In the genomic region with DNA sequence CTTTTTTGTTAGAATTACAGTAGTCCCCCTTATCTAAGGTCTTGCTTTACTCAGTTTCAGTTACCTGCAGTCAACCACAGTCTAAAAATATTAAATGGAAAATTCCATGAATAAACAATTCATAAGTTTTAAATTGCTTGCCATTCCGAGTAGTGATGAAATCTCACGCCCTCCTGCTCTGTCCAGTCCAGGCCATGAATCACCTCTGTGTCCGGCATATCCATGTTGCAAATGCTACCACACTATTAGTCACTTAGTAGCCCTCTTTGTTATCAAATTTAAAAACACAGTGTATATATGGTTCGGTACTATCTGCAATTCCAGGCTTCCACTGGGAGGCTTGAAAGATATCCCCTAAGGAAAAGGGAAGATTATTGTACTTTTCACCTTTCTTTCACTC, we compare ENCODE assay signal across 17 cellular contexts.
A peak's percentile ranks its signal among the peaks of the same experiment; 100 is the strongest.
DNase-seq lines count a peak whose midpoint lies in the region; ATAC-seq, FAIRE-seq and TF ChIP-seq lines count a peak whose summit lies in the region.
"Had no signal": no experiment of that assay in that cellular context is flagged by ENCODE, and none has a peak within 500 bp of the region (broad histone marks: within the 10 kb centered on the region; RNA-seq: fewer than 3 reads in every experiment).

No MANE protein-coding gene starts in this region.

- H3K27me3 ChIP-seq in adrenal gland: no peaks in the 10 kb centered on the region
- no peaks in the 10 kb centered on the region for H3K27me3 ChIP-seq in small intestine (ENCODE audit: control insufficient read depth in 2 of 2, insufficient read depth in 2 of 2, low read length in 2 of 2)
- H3K27me3 ChIP-seq: body of pancreas had no signal

- no peak for TF ChIP-seq CTCF in adrenal gland (IDR thresholded peaks at IDR 0.05)

- 47 to 71% (median 52%) methylated on average over 4 of the region's 4 CpGs for WGBS in adrenal gland, 4 donors
- WGBS in small intestine, 3 donors: 87 to 92% (median 90%) methylated on average over 4 of the region's 4 CpGs

- intact Hi-C loops in adrenal gland (cut with DNase I): no loop called here

- no peak for FAIRE-seq in small intestine (lab: Jason Lieb, UNC)

- H3K4me1 ChIP-seq in adrenal gland (replicated peaks in 1 of 2) (no peaks in the 10 kb centered on the region), small intestine (ENCODE audit: control insufficient read depth in 2 of 2, insufficient read depth in 1 of 2, low read depth in 1 of 2, low read length in 1 of 2) (no peaks in the 10 kb centered on the region)
- H3K4me1 ChIP-seq: body of pancreas had no signal

- H3K27ac ChIP-seq in adrenal gland (no peak overlapping the region), small intestine (ENCODE audit: low read depth in 1 of 2, low read length in 1 of 2) (no peak overlapping the region)
- H3K27ac ChIP-seq: body of pancreas had no signal

- peak; percentile 32 for DNase-seq in AG08395 (ENCODE audit: low spot score)
- peak; percentile 12 for DNase-seq in HS-27A (ENCODE audit: low read depth)
- DNase-seq in adrenal gland: peak in 5 of 7 donors; percentile 18 to 63 (median 47)
- peak; percentile 55 for DNase-seq in glomerular visceral epithelial cell (ENCODE audit: extremely low spot score)
- no peak for DNase-seq in activated CD4-positive, alpha-beta T cell treated with anti-CD3 and anti-CD28 coated beads, Interleukin-2, amount 50 U/mL, for 4 hours
- DNase-seq in MV-4-11 (lab: John Stamatoyannopoulos, UW): no peak
- no peak for DNase-seq in small intestine
- DNase-seq: activated CD4-positive, CD25-positive, alpha-beta regulatory T cell treated with anti-CD3 and anti-CD28 coated beads, Interleukin-2, amount 50 U/mL, for 72 hours; activated T-cell treated with anti-CD3 and anti-CD28 coated beads, Interleukin-2, amount 50 U/mL, for 72 hours; body of pancreas; mucosa of descending colon; NCI-H1436; NCI-H774; retina; stimulated activated CD4-positive, alpha-beta T cell treated with anti-CD3 and anti-CD28 coated beads, Interleukin-4, amount 100 ng/mL, for 1 hour had no signal

- H3K36me3 ChIP-seq in adrenal gland (replicated peaks in 1 of 2) (no peaks in the 10 kb centered on the region), small intestine (ENCODE audit: control insufficient read depth in 2 of 2, insufficient read depth in 2 of 2, low read length in 2 of 2) (no peaks in the 10 kb centered on the region)

- H3K9me3 ChIP-seq in adrenal gland (replicated peaks in 1 of 3) (no peaks in the 10 kb centered on the region), small intestine (ENCODE audit: control insufficient read depth, low read depth) (no peaks in the 10 kb centered on the region)
- H3K9me3 ChIP-seq: body of pancreas, mucosa of descending colon had no signal

- ATAC-seq in GM18861 (IDR thresholded peaks at IDR 0.05; ENCODE audit: unreplicated experiment): no peak
- ATAC-seq: activated T-cell treated with anti-CD3 and anti-CD28 coated beads, Interleukin-2, amount 50 U/mL, for 72 hours; body of pancreas; mucosa of descending colon; stimulated activated memory B cell treated with anti-CD40 and anti-IgM and Interleukin-4, amounts not matched to agents 10 μg/mL and 1 μg/mL and 100 μg/mL, for 72 hours had no signal

- no peak for TF ChIP-seq POLR2A in adrenal gland (IDR thresholded peaks at IDR 0.05)

- no peak overlapping the region for H3K4me3 ChIP-seq in adrenal gland
- H3K4me3 ChIP-seq in small intestine (ENCODE audit: low read depth in 1 of 2, low read length in 2 of 2): no peak overlapping the region
- H3K4me3 ChIP-seq: body of pancreas, mucosa of descending colon had no signal

Comparison
In these comparisons a context has a peak if more than half of its experiments do, and no peak if none do; other contexts are left out.
1. DNase-seq: peak in AG08395 (single experiment), HS-27A (single experiment), adrenal gland (5 of 7) and glomerular visceral epithelial cell (single experiment); none in activated CD4-positive, alpha-beta T cell treated with anti-CD3 and anti-CD28 coated beads, Interleukin-2, amount 50 U/mL, for 4 hours (0 of 2), MV-4-11 (single experiment) and small intestine (single experiment).